ENCODE assay signal across 29 cellular contexts in genomic region chr7:45130910-45131309, GRCh38. TPM values are rescaled to one million over a fixed set of nuclear protein-coding genes. Genes with fewer than 3 reads are reported as not detected.
"Had no signal": no experiment of that assay in that cellular context is flagged by ENCODE, and none has a peak within 500 bp of the region (broad histone marks: within the 10 kb centered on the region; RNA-seq: fewer than 3 reads in every experiment).

No MANE protein-coding gene starts in this region.

- H3K36me3 ChIP-seq: MG63, SJSA1 had no signal

- H3K27ac ChIP-seq: SJSA1 had no signal

- H3K27me3 ChIP-seq: MG63, SJSA1 had no signal

- H3K4me1 ChIP-seq: SJSA1 had no signal

- H3K4me3 ChIP-seq: MG63, SJSA1 had no signal

- H3K9me3 ChIP-seq: MG63, SJSA1, SK-N-SH had no signal

- DNase-seq: activated CD4-positive, alpha-beta T cell treated with anti-CD3 and anti-CD28 coated beads, Interleukin-2, amount 10 ng/mL, durations not matched to agents 7 days and 5 days; activated CD4-positive, alpha-beta T cell treated with anti-CD3 and anti-CD28 coated beads, Interleukin-2, amount 50 U/mL, for 48 hours; activated CD8-positive, alpha-beta memory T cell treated with anti-CD3 and anti-CD28 coated beads, Interleukin-2, amount 50 U/mL, for 4 hours; activated CD8-positive, alpha-beta T cell treated with anti-CD3 and anti-CD28 coated beads, Interleukin-2, amount 10 ng/mL, durations not matched to agents 7 days and 5 days; activated gamma-delta T cell treated with Interleukin-2 at 50 U/mL for 16 hours; activated naive CD4-positive, alpha-beta T cell treated with anti-CD3 and anti-CD28 coated beads, Interleukin-2, amount 10 ng/mL, durations not matched to agents 7 days and 5 days; activated naive CD8-positive, alpha-beta T cell treated with anti-CD3 and anti-CD28 coated beads, Interleukin-2, amount 50 U/mL, for 24 hours; activated T-cell treated with anti-CD3 and anti-CD28 coated beads for 4 hours; activated T-cell treated with anti-CD3 and anti-CD28 coated beads, Interleukin-2, amount 50 U/mL, for 4 hours; anterior cingulate cortex; caudate nucleus; cerebellar nuclear complex; Kasumi-1; KBM-7; MG63; NCI-H1048; NCI-H1436; NCI-H1694; NCI-H1930; NCI-H2081 treated with DMSO at 0.1 percent for 48 hours; NCI-H226; NCI-H510A; NCI-H526; NCI-H774; SHP77 treated with DMSO at 0.1 percent for 48 hours; SK-N-SH had no signal

RNA-seq across cellular contexts. Expression of gene RAMP3, which starts 26.7 kb away (rescaled TPM):
- total RNA-seq: activated CD4-positive, alpha-beta T cell treated with anti-CD3 and anti-CD28 coated beads, Interleukin-2, amount 10 ng/mL, durations not matched to agents 7 days and 5 days; activated CD8-positive, alpha-beta T cell treated with anti-CD3 and anti-CD28 coated beads, Interleukin-2, amount 10 ng/mL, durations not matched to agents 7 days and 5 days; activated T-cell treated with anti-CD3 and anti-CD28 coated beads, Interleukin-2, amount 50 U/mL, for 4 hours; activated T-helper 1 cell treated with anti-CD3 and anti-CD28 coated beads, Interleukin-12 subunit alpha, Interleukin-12 subunit beta, Interleukin-2, Interleukin-4 antibody, amounts not matched to agents 30 ng/mL and 10 ng/mL and 1 ng/mL, durations not matched to agents 14 hours and 24 hours and 36 hours; bronchial epithelial cell; SJSA1 had no signal

RNA-seq across cellular contexts. Expression of gene NACAD, which starts 42.1 kb away (rescaled TPM):
- total RNA-seq: activated CD4-positive, alpha-beta T cell treated with anti-CD3 and anti-CD28 coated beads, Interleukin-2, amount 10 ng/mL, durations not matched to agents 7 days and 5 days had no signal
